ENCODE assay signal across 8 cellular contexts in the genomic region with DNA sequence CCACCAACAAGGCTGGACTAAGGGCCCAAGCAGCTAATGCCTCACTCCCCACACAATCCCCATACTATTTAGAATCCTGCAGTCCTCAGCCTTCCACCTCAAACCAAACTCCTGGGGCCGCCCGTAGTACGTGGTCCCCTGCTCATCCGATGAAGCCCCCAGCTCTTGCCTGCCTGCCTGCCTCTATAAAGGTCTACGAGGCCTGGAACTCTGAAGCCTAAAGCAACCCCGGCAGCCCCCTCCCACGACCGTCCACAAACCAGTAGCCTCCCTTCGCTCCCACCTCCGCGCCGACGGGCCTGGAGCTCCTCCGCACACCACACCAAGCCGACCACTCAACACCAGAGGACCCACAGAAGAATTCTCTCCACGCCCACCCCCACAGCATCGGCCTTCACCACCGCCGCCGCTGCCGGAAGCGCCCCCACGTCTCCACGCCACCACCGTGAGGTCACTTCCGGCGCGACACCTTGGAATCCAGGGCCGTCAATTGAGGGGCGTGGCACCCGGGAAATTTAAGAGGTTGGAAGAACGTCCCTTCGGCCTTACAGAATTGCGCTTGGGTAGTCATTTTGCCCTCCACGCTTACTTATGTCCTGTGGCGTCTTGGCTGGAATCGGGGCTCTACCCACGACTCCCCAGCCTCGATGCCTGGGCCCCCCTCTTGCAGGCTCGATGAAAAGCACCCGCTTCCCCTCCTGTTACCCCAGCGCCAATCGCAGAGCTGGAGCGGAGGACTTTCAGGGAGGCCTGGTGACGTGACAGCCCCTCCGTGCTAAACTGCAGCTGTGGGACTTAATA. TPM values are rescaled to one million over a fixed set of nuclear protein-coding genes. Genes with fewer than 3 reads are reported as not detected.
DNase-seq lines count a peak whose midpoint lies in the region; ATAC-seq and TF ChIP-seq lines count a peak whose summit lies in the region.

A gene with protein sequence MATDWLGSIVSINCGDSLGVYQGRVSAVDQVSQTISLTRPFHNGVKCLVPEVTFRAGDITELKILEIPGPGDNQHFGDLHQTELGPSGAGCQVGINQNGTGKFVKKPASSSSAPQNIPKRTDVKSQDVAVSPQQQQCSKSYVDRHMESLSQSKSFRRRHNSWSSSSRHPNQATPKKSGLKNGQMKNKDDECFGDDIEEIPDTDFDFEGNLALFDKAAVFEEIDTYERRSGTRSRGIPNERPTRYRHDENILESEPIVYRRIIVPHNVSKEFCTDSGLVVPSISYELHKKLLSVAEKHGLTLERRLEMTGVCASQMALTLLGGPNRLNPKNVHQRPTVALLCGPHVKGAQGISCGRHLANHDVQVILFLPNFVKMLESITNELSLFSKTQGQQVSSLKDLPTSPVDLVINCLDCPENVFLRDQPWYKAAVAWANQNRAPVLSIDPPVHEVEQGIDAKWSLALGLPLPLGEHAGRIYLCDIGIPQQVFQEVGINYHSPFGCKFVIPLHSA (minus strand): TSS at position 428 of the 801 bp plus-strand sequence. CDS start 20,900 bp downstream, outside the sequence.

- peaks cover 0 to 2% (median 0%) of the 10 kb centered on the region in 4 donors for H3K36me3 ChIP-seq in stomach

- WGBS in stomach, 5 donors = 0 to 2% (median 0%) methylated on average over 33 to 46 of the region's 46 CpGs

- H3K27me3 Mint-ChIP-seq in neural crest cell (ENCODE audit: low read depth) = peaks cover 32% of the 10 kb centered on the region

- no peaks in the 10 kb centered on the region for H3K9me3 Mint-ChIP-seq in neural crest cell

- H3K4me1 ChIP-seq in stomach = peaks cover 11 to 36% (median 32%) of the 10 kb centered on the region in 4 donors

- intact Hi-C loops in stomach (cut with DNase I; ENCODE audit: low total_unique reads) = no loop called here

- no peak for TF ChIP-seq CTCF in foreskin fibroblast (IDR thresholded peaks at IDR 0.05; ENCODE audit: low read depth, low read length)
- TF ChIP-seq CTCF in neural crest cell (conservative IDR thresholded peaks at IDR 0.05) = no peak
- TF ChIP-seq CTCF in stomach (IDR thresholded peaks at IDR 0.05) = peak in 1 of 7 experiments; percentile 23

- DNase-seq in DMS 273 (lab: John Stamatoyannopoulos, UW; ENCODE audit: unreplicated experiment) (peak; percentile 92), LoVo (ENCODE audit: low spot score) (peak; percentile 91), SHP77 treated with DMSO at 0.1 percent for 48 hours (lab: John Stamatoyannopoulos, UW) (peak; percentile 30), activated gamma-delta T cell treated with Interleukin-2 at 50 U/mL for 16 hours (peak; percentile 85), foreskin fibroblast (peak; percentile 70 to 91), neural crest cell (ENCODE audit: low read depth, low spot score) (peak; percentile 74), stomach (peak; percentile 89)

- peak in 1 of 4 donors; percentile 10 for TF ChIP-seq POLR2A in stomach (IDR thresholded peaks at IDR 0.05)

- H3K27ac Mint-ChIP-seq in neural crest cell (ENCODE audit: unreplicated experiment) = peak within 1 kb of the TSS; percentile 100

- peak within 1 kb of the TSS; percentile 100 for H3K4me3 Mint-ChIP-seq in neural crest cell

- no peak for TF ChIP-seq EP300 in stomach (IDR thresholded peaks at IDR 0.05)

- no peaks in the 10 kb centered on the region for H3K9me3 ChIP-seq in stomach

- peak within 1 kb of the TSS; percentile 61 to 89 (median 84) for H3K27ac ChIP-seq in stomach

- H3K27me3 ChIP-seq in stomach = no peaks in the 10 kb centered on the region

- H3K4me3 ChIP-seq in foreskin fibroblast (ENCODE audit: low read depth in 1 of 2, low read length in 2 of 2) = peak within 1 kb of the TSS; percentile 77 to 98
- peak within 1 kb of the TSS; percentile 64 to 96 (median 84) for H3K4me3 ChIP-seq in stomach

- ATAC-seq in GM21717 (IDR thresholded peaks at IDR 0.05; ENCODE audit: unreplicated experiment) = peak; percentile 78

- peaks cover 29% of the 10 kb centered on the region for H3K4me1 Mint-ChIP-seq in neural crest cell

- H3K36me3 Mint-ChIP-seq in neural crest cell (ENCODE audit: low read depth) = no peaks in the 10 kb centered on the region

RNA-seq across cellular contexts. Expression of the gene that starts here (rescaled TPM):
- total RNA-seq in neural crest cell = 69.8 and 75.0 TPM in 2 replicates
- total RNA-seq in stomach = 10 to 100 TPM; 12.1 to 42.6 (median 17.4) TPM
- 10 to 100 TPM in 2 of 3 donors, 1 to 10 TPM in 1; 8.8 to 10.5 (median 10.2) TPM for polyA plus RNA-seq in stomach

Comparison
In these comparisons a context has a peak if more than half of its experiments do, and no peak if none do; other contexts are left out.
1. Peak in every context shown above with its lines: DNase-seq, ATAC-seq, H3K4me3 ChIP-seq and H3K27ac ChIP-seq.
2. DNase-seq: peak in every context shown above with its lines; median percentile 92 in DMS 273; 91 in LoVo; 89 in stomach; 85 in activated gamma-delta T cell treated with Interleukin-2 at 50 U/mL for 16 hours; 80 in foreskin fibroblast; 74 in neural crest cell; 30 in SHP77 treated with DMSO at 0.1 percent for 48 hours.